Comparison of ENCODE assay signal across 8 cellular contexts in genomic region chr9:137423001-137423809, GRCh38.
DNase-seq lines count a peak whose midpoint lies in the region; ATAC-seq, FAIRE-seq and TF ChIP-seq lines count a peak whose summit lies in the region.

EXD3 (minus strand) TSS chr9:137423162; CDS start chr9:137395357, 27,805 bp downstream.
NOXA1 (plus strand) TSS chr9:137423393; CDS start chr9:137423530, 137 bp downstream.

- H3K27ac ChIP-seq in HUES48 (ENCODE audit: low read depth, low read length) (no peak within 1 kb of the TSS), OCI-LY3 (ENCODE audit: low read length) (no peak within 1 kb of the TSS)

- H3K36me3 ChIP-seq in HUES48 (ENCODE audit: control insufficient read depth, insufficient read depth, low read length) (no peaks in the 10 kb centered on the region), OCI-LY3 (replicated peaks; ENCODE audit: low read depth, low read length) (no peaks in the 10 kb centered on the region), mucosa of stomach (ENCODE audit: control insufficient read depth, insufficient read depth, low read length) (no peaks in the 10 kb centered on the region)

- no peaks in the 10 kb centered on the region for H4K20me1 ChIP-seq in OCI-LY3 (ENCODE audit: insufficient read depth, low read length)

- peak; percentile 38 for TF ChIP-seq CTCF in D721Med (IDR thresholded peaks at IDR 0.05; ENCODE audit: insufficient read depth, missing control alignments)
- peak; percentile 54 for TF ChIP-seq CTCF in OCI-LY3 (IDR thresholded peaks at IDR 0.05; ENCODE audit: low read depth, low read length)

- peak; percentile 68 for DNase-seq in D721Med (ENCODE audit: insufficient read length, low spot score)
- peak; percentile 81 for DNase-seq in activated T-cell treated with anti-CD3 and anti-CD28 coated beads for 4 hours
- DNase-seq in erythroblast (lab: John Stamatoyannopoulos, UW) = peak; percentile 96 to 98
- peak; percentile 79 to 83 for DNase-seq in stimulated activated CD8-positive, alpha-beta memory T cell treated with anti-CD3 and anti-CD28 coated beads, Interleukin-4, amount 100 ng/mL, for 4 hours (ENCODE audit: low read depth in 2 of 2, low spot score in 1 of 2)

- TF ChIP-seq POLR2A in erythroblast (IDR thresholded peaks at IDR 0.05; ENCODE audit: low read length) = no peak

- H3K79me2 ChIP-seq in OCI-LY3 (ENCODE audit: low read length) = peaks cover 15% of the 10 kb centered on the region

- no peaks in the 10 kb centered on the region for H3K4me1 ChIP-seq in HUES48 (ENCODE audit: control insufficient read depth, insufficient read depth, low read length)
- peaks cover 19% of the 10 kb centered on the region for H3K4me1 ChIP-seq in OCI-LY3 (ENCODE audit: low read length)
- H3K4me1 ChIP-seq in mucosa of stomach (ENCODE audit: control insufficient read depth, insufficient read depth, low read length) = peaks cover 20% of the 10 kb centered on the region

- H3K4me3 ChIP-seq in HUES48 (ENCODE audit: low read depth, low read length) = peak within 1 kb of the TSS; percentile 85
- peak within 1 kb of the TSS; percentile 88 for H3K4me3 ChIP-seq in OCI-LY3 (ENCODE audit: low read length)
- H3K4me3 ChIP-seq in mucosa of stomach (ENCODE audit: low read length) = peak within 1 kb of the TSS; percentile 90

- H2AFZ ChIP-seq in OCI-LY3 (ENCODE audit: low read depth, low read length) = peak within 1 kb of the TSS; percentile 66

- ATAC-seq in GM21423 (IDR thresholded peaks at IDR 0.05; ENCODE audit: unreplicated experiment) = peak; percentile 85

- no peak for FAIRE-seq in D721Med (lab: Jason Lieb, UNC)

- H3K27me3 ChIP-seq in HUES48 (ENCODE audit: control insufficient read depth, insufficient read depth, low read length) (peaks cover 15% of the 10 kb centered on the region; the same call in 1 of the 2 replicates), OCI-LY3 (ENCODE audit: low read depth, low read length) (no peaks in the 10 kb centered on the region), mucosa of stomach (ENCODE audit: control insufficient read depth, insufficient read depth, low read length) (no peaks in the 10 kb centered on the region)

- peak within 1 kb of the TSS; percentile 75 for H3K4me2 ChIP-seq in OCI-LY3 (ENCODE audit: low read length)

- H3K9ac ChIP-seq in HUES48 (ENCODE audit: low read depth, low read length) (peak within 1 kb of the TSS; percentile 34; the same call in 1 of the 2 replicates), OCI-LY3 (ENCODE audit: low read length) (peak within 1 kb of the TSS; percentile 73), mucosa of stomach (ENCODE audit: low read length) (peak within 1 kb of the TSS; percentile 88)

- no peaks in the 10 kb centered on the region for H3K9me3 ChIP-seq in HUES48 (ENCODE audit: control insufficient read depth, insufficient read depth, low read length)
- no peaks in the 10 kb centered on the region for H3K9me3 ChIP-seq in OCI-LY3 (ENCODE audit: insufficient read depth, low read length)
- H3K9me3 ChIP-seq in mucosa of stomach (ENCODE audit: control insufficient read depth, low read length) = no peaks in the 10 kb centered on the region

Comparison
In these comparisons a context has a peak if more than half of its experiments do, and no peak if none do; other contexts are left out.
1. H3K9ac ChIP-seq: peak in every context shown above with its lines; median percentile 88 in mucosa of stomach; 73 in OCI-LY3; 34 in HUES48.